ENCODE assay signal across 8 cellular contexts in the genomic region with DNA sequence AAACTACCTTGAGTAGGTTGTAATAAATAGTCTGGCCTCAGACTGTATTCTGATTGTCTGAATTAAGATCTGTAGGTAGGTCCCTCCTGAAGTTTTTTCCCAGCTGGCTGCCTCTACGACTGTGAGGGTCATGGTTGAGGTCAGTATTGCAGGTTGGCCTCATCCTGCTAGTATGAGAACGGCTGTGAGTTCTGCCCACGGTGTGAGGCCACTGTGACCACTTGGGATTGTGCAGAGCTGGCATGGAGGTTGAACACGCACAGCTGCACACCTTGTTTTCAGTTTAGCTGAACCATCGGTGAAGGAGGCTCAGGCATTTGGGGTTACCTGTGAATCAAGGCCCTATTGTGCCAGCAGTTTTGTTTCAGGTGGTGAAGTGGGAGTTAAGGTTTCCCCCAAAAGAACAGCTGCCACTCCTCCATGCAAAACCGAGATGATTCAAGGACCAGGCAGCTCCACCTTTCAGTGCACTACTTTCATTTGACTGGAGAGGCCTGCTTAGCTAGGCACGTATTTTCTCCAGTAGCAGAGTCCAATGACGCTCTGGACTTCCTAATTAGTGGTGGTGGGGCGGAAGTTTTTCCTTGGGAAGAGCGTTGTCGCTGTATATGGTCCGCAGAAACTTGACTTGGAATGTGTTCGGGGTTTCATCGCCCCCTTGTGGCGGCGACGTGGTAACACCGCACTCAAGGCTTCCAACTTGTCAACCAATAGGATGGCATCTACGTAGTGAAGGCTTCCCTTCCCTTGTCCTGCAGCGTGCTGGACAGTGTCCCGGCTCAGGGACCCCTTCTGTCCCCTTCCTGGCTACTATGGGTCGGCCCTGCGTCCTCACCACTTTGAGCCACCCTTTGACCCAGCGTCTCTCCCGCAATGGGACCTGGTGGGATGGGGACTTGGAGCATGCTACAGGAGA. TPM values are rescaled to one million over a fixed set of nuclear protein-coding genes. Genes with fewer than 3 reads are reported as not detected.
A peak's percentile ranks its signal among the peaks of the same experiment; 100 is the strongest.
DNase-seq lines count a peak whose midpoint lies in the region; ATAC-seq and TF ChIP-seq lines count a peak whose summit lies in the region.

No MANE protein-coding gene starts in this region.

- CTCF ChIA-PET in naive thymus-derived CD4-positive, alpha-beta T cell (lab: Charles Lee) = interaction anchor here (1.0 to 1.4 kb wide), 7 partner anchors 9 to 139 kb away, joined by 3 to 8 read pairs (median 4); no protein-coding TSS in a partner anchor

- POLR2A ChIA-PET in naive thymus-derived CD4-positive, alpha-beta T cell (lab: Charles Lee) = interaction anchor here (0.6 to 1.4 kb wide), 4 partner anchors 11 to 77 kb away, joined by 3 to 6 read pairs (median 4); partner anchors contain the start of gene FUNDC2

- H3K4me3 Mint-ChIP-seq in activated T-cell treated with anti-CD3 and anti-CD28 coated beads, Interleukin-2, amount 50 U/mL, for 72 hours = peak overlapping the region; percentile 75 to 82
- peak overlapping the region; percentile 52 to 81 (median 76) for H3K4me3 Mint-ChIP-seq in naive thymus-derived CD4-positive, alpha-beta T cell

- H3K36me3 ChIP-seq in naive thymus-derived CD4-positive, alpha-beta T cell (ENCODE audit: control insufficient read depth in 2 of 3, insufficient read depth in 3 of 3, low read length in 3 of 3) = peaks cover 0 to 13% (median 0%) of the 10 kb centered on the region in 3 experiments
- no peaks in the 10 kb centered on the region for H3K36me3 ChIP-seq in thyroid gland

- no peaks in the 10 kb centered on the region for H3K27me3 Mint-ChIP-seq in activated T-cell treated with anti-CD3 and anti-CD28 coated beads, Interleukin-2, amount 50 U/mL, for 72 hours (ENCODE audit: low read depth)
- H3K27me3 Mint-ChIP-seq in naive thymus-derived CD4-positive, alpha-beta T cell = no peaks in the 10 kb centered on the region

- H3K4me3 ChIP-seq in fibroblast of mammary gland (ENCODE audit: control insufficient read depth, low read depth, low read length) (peak overlapping the region; percentile 23), thyroid gland (replicated peaks in 1 of 3) (no peak overlapping the region)
- H3K4me3 ChIP-seq in naive thymus-derived CD4-positive, alpha-beta T cell (ENCODE audit: low read length) = peak overlapping the region; percentile 47

- H3K9me3 Mint-ChIP-seq in activated T-cell treated with anti-CD3 and anti-CD28 coated beads, Interleukin-2, amount 50 U/mL, for 72 hours = no peaks in the 10 kb centered on the region
- H3K9me3 Mint-ChIP-seq in naive thymus-derived CD4-positive, alpha-beta T cell = no peaks in the 10 kb centered on the region

- H3K27ac Mint-ChIP-seq in activated T-cell treated with anti-CD3 and anti-CD28 coated beads, Interleukin-2, amount 50 U/mL, for 72 hours = no peak overlapping the region
- H3K27ac Mint-ChIP-seq in naive thymus-derived CD4-positive, alpha-beta T cell = peak overlapping the region in 8 of 9 donors; percentile 23 to 81 (median 60)

- TF ChIP-seq POLR2A in thyroid gland (IDR thresholded peaks at IDR 0.05) = no peak

- TF ChIP-seq CTCF in GM13976 (IDR thresholded peaks at IDR 0.05; ENCODE audit: borderline replicate concordance, control extremely low read depth, extremely low read depth, insufficient read depth, missing control alignments) (peak; percentile 81), fibroblast of mammary gland (conservative IDR thresholded peaks at IDR 0.05; ENCODE audit: control insufficient read depth, insufficient read depth, low read depth, low read length) (peak; percentile 68), thyroid gland (IDR thresholded peaks at IDR 0.05) (peak in 5 of 6 experiments; percentile 50 to 62 (median 60))

- peak overlapping the region; percentile 30 for H3K27ac ChIP-seq in naive thymus-derived CD4-positive, alpha-beta T cell (ENCODE audit: low read depth, low read length)
- peak overlapping the region in 2 of 3 donors; percentile 22 to 45 for H3K27ac ChIP-seq in thyroid gland

- peak; percentile 71 for ATAC-seq in HG03039 (IDR thresholded peaks at IDR 0.05; ENCODE audit: unreplicated experiment)
- peak; percentile 73 to 77 for ATAC-seq in activated T-cell treated with anti-CD3 and anti-CD28 coated beads, Interleukin-2, amount 50 U/mL, for 72 hours (replicated peaks in 1 of 2)
- peak; percentile 93 for ATAC-seq in naive thymus-derived CD4-positive, alpha-beta T cell

- peaks cover 34% of the 10 kb centered on the region for H3K4me1 Mint-ChIP-seq in activated T-cell treated with anti-CD3 and anti-CD28 coated beads, Interleukin-2, amount 50 U/mL, for 72 hours (ENCODE audit: low read depth)
- peaks cover 0 to 31% (median 21%) of the 10 kb centered on the region in 7 donors for H3K4me1 Mint-ChIP-seq in naive thymus-derived CD4-positive, alpha-beta T cell

- H3K36me3 Mint-ChIP-seq in activated T-cell treated with anti-CD3 and anti-CD28 coated beads, Interleukin-2, amount 50 U/mL, for 72 hours (ENCODE audit: insufficient read depth in 2 of 2) = peaks cover 0 to 5% of the 10 kb centered on the region in 2 donors
- H3K36me3 Mint-ChIP-seq in naive thymus-derived CD4-positive, alpha-beta T cell = peaks cover 0 to 11% (median 0%) of the 10 kb centered on the region in 5 donors

- peak; percentile 57 for DNase-seq in ACHN
- peak; percentile 47 for DNase-seq in GM13976 (ENCODE audit: low spot score)
- peak; percentile 52 for DNase-seq in NCI-H748 treated with DMSO at 0.1 percent for 48 hours (lab: John Stamatoyannopoulos, UW)
- peak; percentile 34 to 44 for DNase-seq in activated T-cell treated with anti-CD3 and anti-CD28 coated beads, Interleukin-2, amount 50 U/mL, for 72 hours
- peak; percentile 78 for DNase-seq in fibroblast of mammary gland (ENCODE audit: low read depth)
- DNase-seq in naive thymus-derived CD4-positive, alpha-beta T cell = peak; percentile 20 to 55 (median 36)
- DNase-seq in thyroid gland = peak; percentile 50 to 61

- in situ Hi-C loops in ACHN (cut with HindIII; ENCODE audit: low pct_ligation_motif_present, low pct_unique_long_range_greater_than_20kb, low sequenced_read_pairs) (no loop called here), GM13976 (cut with MboI; ENCODE audit: low sequenced_read_pairs, unreplicated experiment) (loop anchor here (10.0 kb wide), 1 partner anchor 62 kb away; no protein-coding TSS in a partner anchor)

- no peaks in the 10 kb centered on the region for H3K9me3 ChIP-seq in naive thymus-derived CD4-positive, alpha-beta T cell (ENCODE audit: control insufficient read depth in 2 of 3, low read length in 3 of 3)
- H3K9me3 ChIP-seq in thyroid gland = no peaks in the 10 kb centered on the region

- H3K4me1 ChIP-seq in naive thymus-derived CD4-positive, alpha-beta T cell (ENCODE audit: control insufficient read depth in 2 of 2, insufficient read depth in 2 of 2, low read length in 2 of 2) = peaks cover 0 to 5% of the 10 kb centered on the region in 2 donors
- H3K4me1 ChIP-seq in thyroid gland = peaks cover 0 to 10% of the 10 kb centered on the region in 2 donors

- intact Hi-C loops in naive thymus-derived CD4-positive, alpha-beta T cell (cut with micrococcal nuclease) = loop anchor here (1.0 to 2.0 kb wide), 6 partner anchors 14 to 139 kb away; partner anchors contain the start of genes BRCC3 (in 2 of the 2), CMC4 (in 2 of the 2), FUNDC2 (in 2 of the 2) and MTCP1 (in 2 of the 2)
- intact Hi-C loops in thyroid gland (cut with DNase I) = no loop called here

- H3K27me3 ChIP-seq in naive thymus-derived CD4-positive, alpha-beta T cell (ENCODE audit: control insufficient read depth in 2 of 2, insufficient read depth in 2 of 2, low read length in 2 of 2) = no peaks in the 10 kb centered on the region
- no peaks in the 10 kb centered on the region for H3K27me3 ChIP-seq in thyroid gland

- WGBS in thyroid gland, 2 donors = 10 to 24% methylated on average over 7 to 13 of the region's 25 CpGs

RNA-seq across cellular contexts. Expression of gene CMC4, which starts 13.8 kb away (rescaled TPM):
- total RNA-seq in activated T-cell treated with anti-CD3 and anti-CD28 coated beads, Interleukin-2, amount 50 U/mL, for 72 hours = 10 to 100 TPM in 1 of 2 donors, 1 to 10 TPM in 1; 9.4 to 15.0 TPM
- 1 to 10 TPM; 3.1 to 6.0 (median 5.1) TPM for total RNA-seq in naive thymus-derived CD4-positive, alpha-beta T cell
- polyA plus RNA-seq in naive thymus-derived CD4-positive, alpha-beta T cell = 10 to 100 TPM; 22.1 to 22.9 TPM
- total RNA-seq in thyroid gland = 10 to 100 TPM; 10.5 to 29.5 (median 21.8) TPM

RNA-seq across cellular contexts. Expression of gene MTCP1, which starts 13.8 kb away (rescaled TPM):
- 10 to 100 TPM; 18.5 to 33.1 TPM for total RNA-seq in activated T-cell treated with anti-CD3 and anti-CD28 coated beads, Interleukin-2, amount 50 U/mL, for 72 hours
- 10 to 100 TPM; 10.3 to 21.5 (median 17.1) TPM for total RNA-seq in naive thymus-derived CD4-positive, alpha-beta T cell
- 10 to 100 TPM; 33.7 to 35.2 TPM for polyA plus RNA-seq in naive thymus-derived CD4-positive, alpha-beta T cell
- 1 to 10 TPM in 1 of 4 donors, under 1 TPM in 3; 0.78 to 4.3 (median 0.92) TPM for total RNA-seq in thyroid gland

RNA-seq across cellular contexts. Expression of gene BRCC3, which starts 14.2 kb away (rescaled TPM):
- 10 to 100 TPM; 25.9 to 33.3 TPM for total RNA-seq in activated T-cell treated with anti-CD3 and anti-CD28 coated beads, Interleukin-2, amount 50 U/mL, for 72 hours
- 10 to 100 TPM; 11.5 to 27.8 (median 15.2) TPM for total RNA-seq in naive thymus-derived CD4-positive, alpha-beta T cell
- 10 to 100 TPM; 18.0 to 22.2 TPM for polyA plus RNA-seq in naive thymus-derived CD4-positive, alpha-beta T cell
- total RNA-seq in thyroid gland = 10 to 100 TPM in 3 of 4 donors, 1 to 10 TPM in 1; 9.7 to 21.9 (median 18.0) TPM

RNA-seq across cellular contexts. Expression of gene FUNDC2, which starts 30.5 kb away (rescaled TPM):
- total RNA-seq in activated T-cell treated with anti-CD3 and anti-CD28 coated beads, Interleukin-2, amount 50 U/mL, for 72 hours = 10 to 100 TPM; 34.6 to 42.8 TPM
- 10 to 100 TPM; 42.0 to 58.7 (median 50.1) TPM for total RNA-seq in naive thymus-derived CD4-positive, alpha-beta T cell
- 100 to 1,000 TPM; 160 to 184 TPM for polyA plus RNA-seq in naive thymus-derived CD4-positive, alpha-beta T cell
- total RNA-seq in thyroid gland = 10 to 100 TPM; 50.7 to 78.5 (median 69.0) TPM

RNA-seq across cellular contexts. Expression of gene F8, which starts 34.6 kb away (rescaled TPM):
- total RNA-seq in activated T-cell treated with anti-CD3 and anti-CD28 coated beads, Interleukin-2, amount 50 U/mL, for 72 hours = 10 to 100 TPM; 15.0 to 19.5 TPM
- 1 to 10 TPM in 3 of 5 experiments, under 1 TPM in 2; 0.61 to 5.7 (median 1.1) TPM for total RNA-seq in naive thymus-derived CD4-positive, alpha-beta T cell
- 1 to 10 TPM; 1.3 to 1.7 TPM for polyA plus RNA-seq in naive thymus-derived CD4-positive, alpha-beta T cell
- 10 to 100 TPM; 17.3 to 43.1 (median 29.3) TPM for total RNA-seq in thyroid gland

Comparison
In these comparisons a context has a peak if more than half of its experiments do, and no peak if none do; other contexts are left out.
1. H3K4me3 ChIP-seq: peak in fibroblast of mammary gland (single experiment) and naive thymus-derived CD4-positive, alpha-beta T cell (single experiment); none in thyroid gland (0 of 3).
2. Peak in every context shown above with its lines, with median percentiles within 50 percentile points of each other: DNase-seq, CTCF ChIP-seq and ATAC-seq.